In genomic region chr11:61816736-61817455, GRCh38 we compare ENCODE assay signal across 8 cellular contexts. TPM values are rescaled to one million over a fixed set of nuclear protein-coding genes. Genes with fewer than 3 reads are reported as not detected.
DNase-seq lines count a peak whose midpoint lies in the region; ATAC-seq and TF ChIP-seq lines count a peak whose summit lies in the region.

TSS of gene FADS1 (minus strand) at chr11:61817003. CDS start at chr11:61816929, 74 bp downstream.

- H3K4me1 Mint-ChIP-seq in CD4-positive, CD25-positive, alpha-beta regulatory T cell = peaks cover 0 to 20% (median 9%) of the 10 kb centered on the region in 4 donors
- H3K4me1 Mint-ChIP-seq in endothelial cell (ENCODE audit: unreplicated experiment) = peaks cover 16% of the 10 kb centered on the region

- H3K27me3 ChIP-seq in CD4-positive, CD25-positive, alpha-beta regulatory T cell (ENCODE audit: control insufficient read depth, insufficient read depth, low read length) = peaks cover 4% of the 10 kb centered on the region

- H3K4me3 ChIP-seq in CD4-positive, CD25-positive, alpha-beta regulatory T cell (ENCODE audit: low read depth, low read length) = peak within 1 kb of the TSS; percentile 55
- H3K4me3 ChIP-seq in mesodermal cell (ENCODE audit: extremely low read depth, insufficient read depth, low read length, poor library complexity, severe bottlenecking) = peak within 1 kb of the TSS; percentile 90

- peak within 1 kb of the TSS in 1 of 3 donors; percentile 38 for H3K27ac Mint-ChIP-seq in CD4-positive, CD25-positive, alpha-beta regulatory T cell
- peak within 1 kb of the TSS; percentile 98 for H3K27ac Mint-ChIP-seq in endothelial cell (ENCODE audit: unreplicated experiment)

- no peaks in the 10 kb centered on the region for H3K9me3 ChIP-seq in CD4-positive, CD25-positive, alpha-beta regulatory T cell (ENCODE audit: control insufficient read depth in 2 of 2, low read length in 2 of 2)
- no peaks in the 10 kb centered on the region for H3K9me3 ChIP-seq in mesodermal cell (ENCODE audit: control insufficient read depth, low read length)

- H3K4me3 Mint-ChIP-seq in CD4-positive, CD25-positive, alpha-beta regulatory T cell = peak within 1 kb of the TSS; percentile 86 to 88 (median 86)
- H3K4me3 Mint-ChIP-seq in endothelial cell (ENCODE audit: unreplicated experiment) = peak within 1 kb of the TSS; percentile 98

- H3K9me3 Mint-ChIP-seq in CD4-positive, CD25-positive, alpha-beta regulatory T cell = no peaks in the 10 kb centered on the region
- H3K9me3 Mint-ChIP-seq in endothelial cell (ENCODE audit: unreplicated experiment) = no peaks in the 10 kb centered on the region

- H3K27me3 Mint-ChIP-seq in CD4-positive, CD25-positive, alpha-beta regulatory T cell = peaks cover 67% of the 10 kb centered on the region
- H3K27me3 Mint-ChIP-seq in endothelial cell (ENCODE audit: unreplicated experiment) = peaks cover 16% of the 10 kb centered on the region

- peak; percentile 27 to 79 (median 43) for DNase-seq in CD4-positive, CD25-positive, alpha-beta regulatory T cell
- DNase-seq in HUDEP-2 (lab: John Stamatoyannopoulos, UW; ENCODE audit: unreplicated experiment in 76 of 76) = peak in 73 of 76 experiments; percentile 49 to 93 (median 88)
- DNase-seq in NOMO-1 treated with dmso at 0.1 percent for 144 hours (lab: John Stamatoyannopoulos, UW; ENCODE audit: unreplicated experiment) = peak; percentile 94
- DNase-seq in activated CD8-positive, alpha-beta memory T cell treated with anti-CD3 and anti-CD28 coated beads, Interleukin-2, amount 50 U/mL, for 48 hours = peak; percentile 90
- DNase-seq in endothelial cell (ENCODE audit: low spot score) = peak; percentile 99
- peak; percentile 74 to 82 for DNase-seq in stimulated activated CD8-positive, alpha-beta memory T cell treated with anti-CD3 and anti-CD28 coated beads, Interleukin-15, amount 100 ng/mL, for 48 hours (ENCODE audit: low read depth in 2 of 2)

- 0% methylated on average over 55 to 69 of the region's 73 CpGs for WGBS in mesodermal cell (ENCODE audit: insufficient coverage in 2 of 2), 2 experiments

- no peaks in the 10 kb centered on the region for H3K36me3 ChIP-seq in CD4-positive, CD25-positive, alpha-beta regulatory T cell (ENCODE audit: control insufficient read depth, insufficient read depth, low read length)
- peaks cover 38% of the 10 kb centered on the region for H3K36me3 ChIP-seq in mesodermal cell (ENCODE audit: control insufficient read depth, insufficient read depth, low read length)

- peaks cover 2% of the 10 kb centered on the region for H3K36me3 Mint-ChIP-seq in CD4-positive, CD25-positive, alpha-beta regulatory T cell
- peaks cover 14% of the 10 kb centered on the region for H3K36me3 Mint-ChIP-seq in endothelial cell (ENCODE audit: low read depth, unreplicated experiment)

- peaks cover 28% of the 10 kb centered on the region for H3K4me1 ChIP-seq in CD4-positive, CD25-positive, alpha-beta regulatory T cell (ENCODE audit: control insufficient read depth, insufficient read depth, low read length, poor library complexity, severe bottlenecking)
- peaks cover 22% of the 10 kb centered on the region for H3K4me1 ChIP-seq in mesodermal cell (ENCODE audit: control insufficient read depth, insufficient read depth, low read length, poor library complexity, severe bottlenecking)

- no peak within 1 kb of the TSS for H3K27ac ChIP-seq in CD4-positive, CD25-positive, alpha-beta regulatory T cell (ENCODE audit: insufficient read depth, low read length, poor library complexity, severe bottlenecking)
- H3K27ac ChIP-seq in mesodermal cell (ENCODE audit: low read depth, low read length, severe bottlenecking) = peak within 1 kb of the TSS; percentile 95

- peak; percentile 57 for TF ChIP-seq CTCF in endothelial cell (IDR thresholded peaks at IDR 0.05; ENCODE audit: unreplicated experiment)

- peak; percentile 48 to 51 for ATAC-seq in CD4-positive, CD25-positive, alpha-beta regulatory T cell (ENCODE audit: low read depth in 2 of 2)
- ATAC-seq in GM19452 (IDR thresholded peaks at IDR 0.05; ENCODE audit: unreplicated experiment) = peak; percentile 48

RNA-seq across cellular contexts. Expression of gene FADS1, which starts in this region (rescaled TPM):
- total RNA-seq in CD4-positive, CD25-positive, alpha-beta regulatory T cell = 9.1 TPM
- polyA plus RNA-seq in CD4-positive, CD25-positive, alpha-beta regulatory T cell = 1 to 10 TPM in 1 of 4 donors, under 1 TPM in 1, not detected in 2; 0.35 to 3.1 TPM
- total RNA-seq in endothelial cell (ENCODE audit: unreplicated experiment) = 102 TPM
- 174 TPM for polyA plus RNA-seq in mesodermal cell (2013, experiment 1 of 2)
- polyA plus RNA-seq in mesodermal cell (2013, experiment 2 of 2) = 172 TPM

Comparison
In these comparisons a context has a peak if more than half of its experiments do, and no peak if none do; other contexts are left out.
1. RNA of gene FADS1 (total RNA-seq): 102 TPM in endothelial cell (single experiment); 9.1 TPM in CD4-positive, CD25-positive, alpha-beta regulatory T cell (single experiment); every median in the first group is over 10 times any median in the second.
2. DNase-seq: peak in every context shown above with its lines; median percentile 99 in endothelial cell; 94 in NOMO-1 treated with dmso at 0.1 percent for 144 hours; 90 in activated CD8-positive, alpha-beta memory T cell treated with anti-CD3 and anti-CD28 coated beads, Interleukin-2, amount 50 U/mL, for 48 hours; 88 in HUDEP-2; 78 in stimulated activated CD8-positive, alpha-beta memory T cell treated with anti-CD3 and anti-CD28 coated beads, Interleukin-15, amount 100 ng/mL, for 48 hours; 43 in CD4-positive, CD25-positive, alpha-beta regulatory T cell.